14 cellular contexts compared by ENCODE assay signal in the genomic region with DNA sequence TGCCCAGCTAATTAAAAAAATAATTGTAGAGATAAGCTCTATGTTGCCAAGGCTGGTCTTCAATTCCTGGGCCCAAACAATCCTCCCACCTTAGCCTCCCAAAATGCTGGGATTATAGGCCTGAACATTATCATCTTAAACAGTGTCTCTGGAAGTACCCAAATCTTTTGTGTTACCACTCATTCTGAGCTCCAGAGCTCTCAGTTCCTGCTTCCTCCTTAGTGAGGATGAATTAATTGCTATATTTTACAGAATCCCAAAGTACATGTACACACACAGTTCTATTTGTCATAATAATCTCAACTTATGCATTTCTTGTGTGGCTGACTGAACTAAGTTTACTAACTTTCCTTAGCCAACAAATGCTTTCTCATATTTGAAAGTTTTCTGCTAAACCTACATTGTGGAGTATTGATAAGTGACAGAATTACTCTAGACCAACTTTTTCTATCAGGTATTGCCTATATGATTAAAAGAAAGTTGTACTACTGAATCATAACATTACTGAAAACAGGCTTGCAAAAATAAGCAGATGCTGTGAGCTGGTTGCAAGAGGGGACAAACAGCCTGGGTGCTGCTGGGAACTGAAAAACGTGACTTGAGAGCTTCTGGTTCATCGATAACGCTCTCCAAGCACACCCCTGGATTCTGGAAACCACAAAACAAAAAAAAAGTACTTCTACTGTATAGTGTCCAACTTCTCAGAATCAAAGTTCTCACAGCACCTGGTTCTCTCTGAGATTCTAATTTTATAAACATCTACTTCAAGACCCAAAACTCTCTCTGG. TPM values are rescaled to one million over a fixed set of nuclear protein-coding genes. Genes with fewer than 3 reads are reported as not detected.
DNase-seq lines count a peak whose midpoint lies in the region; ATAC-seq, FAIRE-seq and TF ChIP-seq lines count a peak whose summit lies in the region.
"Had no signal": no experiment of that assay in that cellular context is flagged by ENCODE, and none has a peak within 500 bp of the region (broad histone marks: within the 10 kb centered on the region; RNA-seq: fewer than 3 reads in every experiment).

No MANE protein-coding gene starts in this region.

- no peaks in the 10 kb centered on the region for H3K27me3 ChIP-seq in Loucy (ENCODE audit: insufficient read depth, low read length, poor library complexity, severe bottlenecking)
- peaks cover 0 to 3% (median 0%) of the 10 kb centered on the region in 45 donors for H3K27me3 ChIP-seq in dorsolateral prefrontal cortex
- H3K27me3 ChIP-seq in A673 (replicated peaks; ENCODE audit: insufficient read depth, low read depth, low read length, poor library complexity): no peaks in the 10 kb centered on the region
- H3K27me3 ChIP-seq: uterus had no signal

- H3K9ac ChIP-seq in Loucy (ENCODE audit: low read depth, low read length, poor library complexity, severe bottlenecking): peak overlapping the region; percentile 53

- H3K4me1 ChIP-seq in Loucy (ENCODE audit: insufficient read depth, low read length, poor library complexity, severe bottlenecking): peaks cover 82% of the 10 kb centered on the region
- H3K4me1 ChIP-seq in A673 (ENCODE audit: insufficient read depth, low read length, poor library complexity, severe bottlenecking): no peaks in the 10 kb centered on the region
- H3K4me1 ChIP-seq: prostate gland, uterus had no signal

- peak; percentile 59 for FAIRE-seq in GM12891 (lab: Jason Lieb, UNC)
- FAIRE-seq: K562 had no signal

- no TSS peak for BruUV-seq in A673 (replicated peaks; lab: Mats Ljungman, UMichigan)

- H3K9me2 ChIP-seq in Loucy (replicated peaks; ENCODE audit: low read depth, low read length): no peaks in the 10 kb centered on the region

- TF ChIP-seq CTCF in Loucy (conservative IDR thresholded peaks at IDR 0.05; ENCODE audit: low read length) (no peak), dorsolateral prefrontal cortex (IDR thresholded peaks at IDR 0.05 in 54 of 56, conservative IDR thresholded peaks at IDR 0.05 in 2 of 56; ENCODE audit: low read depth in 1 of 56, partially characterized antibody in 56 of 56) (no peak), A673 (conservative IDR thresholded peaks at IDR 0.05; ENCODE audit: low read depth, low read length) (no peak)

- H3K4me2 ChIP-seq in Loucy (ENCODE audit: low read depth, low read length, poor library complexity, severe bottlenecking): peak overlapping the region; percentile 74

- DNase-seq in GM12891 (ENCODE audit: insufficient read length, low spot score) (no peak), dorsolateral prefrontal cortex (no peak), NCI-H2107 (lab: John Stamatoyannopoulos, UW) (no peak), A673 (ENCODE audit: low spot score) (no peak)
- no peak for DNase-seq in NK-92 treated with Interleukin-12 subunit alpha and Interleukin-12 subunit beta, amount 100 ng/mL, for 24 hours (lab: John Stamatoyannopoulos, UW)
- DNase-seq: activated T-cell treated with anti-CD3 and anti-CD28 coated beads for 4 hours, cerebellar nuclear complex, left ventricle myocardium superior, uterus had no signal

- peaks cover 79% of the 10 kb centered on the region for H4K20me1 ChIP-seq in Loucy (ENCODE audit: insufficient read depth, low read length, poor library complexity, severe bottlenecking)

- POLR2A ChIA-PET in A673 (lab: Charles Lee; ENCODE audit: low non-redundant PET): no interaction called here

- peak overlapping the region; percentile 57 for H3K4me3 ChIP-seq in Loucy (ENCODE audit: low read length, poor library complexity, severe bottlenecking)
- H3K4me3 ChIP-seq in dorsolateral prefrontal cortex: no peak overlapping the region
- no peak overlapping the region for H3K4me3 ChIP-seq in A673 (ENCODE audit: low read depth, low read length, poor library complexity, severe bottlenecking)
- H3K4me3 ChIP-seq: K562, prostate gland, uterus had no signal

- no peaks in the 10 kb centered on the region; the same call in 1 of the 2 replicates for H3F3A ChIP-seq in Loucy (ENCODE audit: low read depth)

- H2AFZ ChIP-seq in Loucy (ENCODE audit: low read length): no peak overlapping the region

- CTCF ChIA-PET in A673 (lab: Charles Lee): no interaction called here

- TF ChIP-seq POLR2A in GM12891 (IDR thresholded peaks at IDR 0.05; ENCODE audit: low read depth, low read length): no peak

- H3K79me2 ChIP-seq in Loucy (ENCODE audit: insufficient read depth, low read length): peaks cover 99% of the 10 kb centered on the region

- intact Hi-C loops in dorsolateral prefrontal cortex (cut with DNase I) (no loop called here), A673 (cut with micrococcal nuclease; ENCODE audit: unreplicated experiment) (no loop called here)

- no peaks in the 10 kb centered on the region for H3K36me3 ChIP-seq in Loucy (ENCODE audit: insufficient read depth, low read length)
- H3K36me3 ChIP-seq in A673 (ENCODE audit: insufficient read depth, low read length, poor library complexity, severe bottlenecking): no peaks in the 10 kb centered on the region
- H3K36me3 ChIP-seq: prostate gland, uterus had no signal

- peak; percentile 61 for ATAC-seq in GM19324 (IDR thresholded peaks at IDR 0.05; ENCODE audit: low FRiP score, unreplicated experiment)
- ATAC-seq in HG02763 (IDR thresholded peaks at IDR 0.05; ENCODE audit: unreplicated experiment): peak; percentile 85
- ATAC-seq: K562, left ventricle myocardium superior had no signal

- H3K27ac ChIP-seq in dorsolateral prefrontal cortex (no peak overlapping the region), A673 (ENCODE audit: low read depth, low read length, poor library complexity, severe bottlenecking) (no peak overlapping the region)
- H3K27ac ChIP-seq: prostate gland, uterus had no signal

- H3K9me3 ChIP-seq in Loucy (ENCODE audit: insufficient read depth, low read depth, low read length) (no peaks in the 10 kb centered on the region), A673 (ENCODE audit: low read depth, low read length, poor library complexity, severe bottlenecking) (no peaks in the 10 kb centered on the region)
- H3K9me3 ChIP-seq: prostate gland, uterus had no signal

TF ChIP-seq in GM12891, 5 proteins besides CTCF, POLR2A, EP300 and RAD21:
- TF ChIP-seq SPI1 (IDR thresholded peaks at IDR 0.05; ENCODE audit: low read depth, low read length): peak; percentile 39
- no peak for TF ChIP-seq POLR2AphosphoS5 (IDR thresholded peaks at IDR 0.05; ENCODE audit: low read depth, low read length)

RNA-seq across cellular contexts. Expression of gene VAV3, which starts 15.3 kb away (rescaled TPM):
- 0.06 TPM for polyA plus RNA-seq in GM12891 (2012; ENCODE audit: low read depth, missing spikeins)
- total RNA-seq in dorsolateral prefrontal cortex (10 to 100 TPM in 18 of 120 experiments, 1 to 10 TPM in 102; 1.6 to 24.0 (median 6.5) TPM), A673 (2021) (0.30 and 0.44 TPM in 2 replicates)
- total RNA-seq: K562 had no signal
- polyA plus RNA-seq: K562 had no signal
